ENCODE assay signal across 7 cellular contexts in genomic region chr11:56401858-56402461, GRCh38. TPM values are rescaled to one million over a fixed set of nuclear protein-coding genes. Genes with fewer than 3 reads are reported as not detected.
"Had no signal": no experiment of that assay in that cellular context is flagged by ENCODE, and none has a peak within 500 bp of the region (broad histone marks: within the 10 kb centered on the region; RNA-seq: fewer than 3 reads in every experiment).

No MANE protein-coding gene starts in this region.

RNA-seq across cellular contexts. Expression of gene OR5AL1, which starts 10.5 kb away (rescaled TPM):
- total RNA-seq: GM23248, H4, H7, HepG2, HFFc6, HT1080 had no signal
- polyA plus RNA-seq: GM23248, HepG2, IgD-negative memory B cell had no signal

RNA-seq across cellular contexts. Expression of gene OR8U1, which starts 26.5 kb away (rescaled TPM):
- total RNA-seq: GM23248, H4, H7, HepG2, HFFc6, HT1080 had no signal
- polyA plus RNA-seq: GM23248, HepG2, IgD-negative memory B cell had no signal

RNA-seq across cellular contexts. Expression of gene OR8J1, which starts 47.9 kb away (rescaled TPM):
- total RNA-seq: GM23248, H4, H7, HepG2, HFFc6, HT1080 had no signal
- polyA plus RNA-seq: GM23248, HepG2, IgD-negative memory B cell had no signal

RNA-seq across cellular contexts. Expression of gene OR8K1, which starts 56.1 kb away (rescaled TPM):
- total RNA-seq: GM23248, H4, H7, HepG2, HFFc6, HT1080 had no signal
- polyA plus RNA-seq: GM23248, HepG2, IgD-negative memory B cell had no signal
